ENCODE assay signal across 8 cellular contexts in the genomic region with DNA sequence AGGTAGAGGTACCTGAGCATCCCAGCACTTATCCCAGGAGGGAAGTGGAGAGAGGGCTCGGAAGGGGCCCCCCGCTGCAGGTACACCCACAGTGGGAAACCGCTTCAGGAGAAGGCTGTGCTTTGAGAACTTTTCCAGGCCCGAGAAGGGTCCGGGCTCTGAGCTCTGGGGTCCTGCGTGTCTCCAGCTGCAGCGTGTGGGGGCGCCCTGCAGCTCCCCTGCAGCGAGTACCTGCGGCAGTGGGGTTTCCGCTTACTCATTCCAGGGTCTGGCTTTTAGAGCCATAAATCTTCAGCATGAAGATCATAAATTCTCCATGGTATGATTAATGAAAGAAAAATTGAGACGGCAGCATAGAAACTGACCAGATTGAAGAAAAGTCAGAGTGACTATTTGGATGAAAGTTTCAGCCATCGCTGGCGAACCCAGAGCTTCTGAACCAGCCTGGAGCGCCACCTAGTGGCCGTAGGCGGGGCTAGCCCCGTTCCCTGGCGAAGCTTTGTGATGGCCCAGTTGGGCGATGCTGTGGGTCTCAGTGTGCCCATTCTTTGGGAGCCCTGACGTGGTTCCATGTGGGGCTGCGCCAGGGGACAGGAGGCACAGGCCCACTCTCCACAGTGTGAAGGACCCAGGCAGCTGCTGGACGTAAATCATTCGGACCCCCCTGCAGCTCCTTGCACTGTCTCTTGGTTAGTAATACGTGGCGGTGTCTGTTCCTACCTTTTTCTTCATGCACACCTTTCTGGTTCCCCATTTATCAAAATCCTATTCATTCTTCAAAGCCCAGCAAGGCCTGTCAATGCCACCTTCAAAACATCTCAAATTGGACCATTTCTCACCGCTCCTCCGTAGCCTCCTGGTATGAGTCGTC.
DNase-seq lines count a peak whose midpoint lies in the region; ATAC-seq and TF ChIP-seq lines count a peak whose summit lies in the region.

No MANE protein-coding gene starts in this region.

- no peaks in the 10 kb centered on the region for H3K4me1 ChIP-seq in H9 (ENCODE audit: insufficient read depth, low read length)

- H3K27ac Mint-ChIP-seq in H9, result no peak overlapping the region
- no peak overlapping the region for H3K27ac Mint-ChIP-seq in activated CD4-positive, alpha-beta memory T cell treated with anti-CD3 and anti-CD28 coated beads for 36 hours

- H3K27me3 Mint-ChIP-seq in H9 (ENCODE audit: low read depth), result no peaks in the 10 kb centered on the region
- peaks cover 10% of the 10 kb centered on the region for H3K27me3 Mint-ChIP-seq in activated CD4-positive, alpha-beta memory T cell treated with anti-CD3 and anti-CD28 coated beads for 36 hours

- POLR2A ChIA-PET in BJ (lab: Charles Lee), result no interaction called here
- POLR2A ChIA-PET in activated CD4-positive, alpha-beta memory T cell treated with anti-CD3 and anti-CD28 coated beads for 36 hours (lab: Charles Lee), result interaction anchor here (0.5 to 1.2 kb wide), 2 partner anchors 136 to 141 kb away, joined by 3 read pairs; no protein-coding TSS in a partner anchor

- H3K23me2 ChIP-seq in H9 (ENCODE audit: insufficient read length, low read depth, low read length, poor library complexity, severe bottlenecking), result no peaks in the 10 kb centered on the region

- peaks cover 1% of the 10 kb centered on the region; the same call in 1 of the 2 replicates for H3K36me3 ChIP-seq in BJ (ENCODE audit: control insufficient read depth, insufficient read depth, low read length)

- H4K8ac ChIP-seq in H9 (replicated peaks; ENCODE audit: insufficient read length, low read depth, low read length), result no peak overlapping the region

- no peak overlapping the region for H4K5ac ChIP-seq in H9 (ENCODE audit: insufficient read length, low read depth, low read length)

- no peak overlapping the region for H2BK120ac ChIP-seq in H9 (ENCODE audit: low read depth, low read length, poor library complexity, severe bottlenecking)

- no peak overlapping the region for H3K4ac ChIP-seq in H9 (ENCODE audit: low read depth, low read length)

- no peaks in the 10 kb centered on the region for H3K79me2 ChIP-seq in H9 (ENCODE audit: insufficient read depth, low read length)

- H3K4me1 Mint-ChIP-seq in H9, result peaks cover 24 to 40% of the 10 kb centered on the region in 2 experiments
- H3K4me1 Mint-ChIP-seq in activated CD4-positive, alpha-beta memory T cell treated with anti-CD3 and anti-CD28 coated beads for 36 hours (ENCODE audit: low read depth), result no peaks in the 10 kb centered on the region

- H2BK15ac ChIP-seq in H9 (ENCODE audit: low read depth, low read length), result no peak overlapping the region

- no peak overlapping the region for H3K4me2 ChIP-seq in H9 (ENCODE audit: insufficient read depth, insufficient read length, low read length)

- intact Hi-C loops in activated CD4-positive, alpha-beta memory T cell treated with anti-CD3 and anti-CD28 coated beads for 36 hours (cut with micrococcal nuclease), result loop anchor here (1.0 kb wide), 2 partner anchors 140 to 202 kb away; no protein-coding TSS in a partner anchor

- H3K27me3 ChIP-seq in BJ (ENCODE audit: control insufficient read depth, insufficient read depth, low read length), result no peaks in the 10 kb centered on the region
- H3K27me3 ChIP-seq in H9 (ENCODE audit: insufficient read depth, low read length), result no peaks in the 10 kb centered on the region

- H2BK5ac ChIP-seq in H9 (ENCODE audit: insufficient read length, low read length), result no peak overlapping the region

- DNase-seq in BJ (ENCODE audit: low read depth) (no peak), H9 (peak; percentile 86), NCI-H2227 treated with DMSO at 0.1 percent for 48 hours (lab: John Stamatoyannopoulos, UW) (peak; percentile 48), dermis microvascular lymphatic vessel endothelial cell (ENCODE audit: low read depth in 2 of 2) (peak; percentile 48 to 69), lung microvascular endothelial cell (ENCODE audit: low read depth in 2 of 2) (peak; percentile 78 to 81)
- DNase-seq in activated CD4-positive, alpha-beta memory T cell treated with anti-CD3 and anti-CD28 coated beads for 36 hours, result peak; percentile 80
- peak; percentile 47 for DNase-seq in stimulated activated CD8-positive, alpha-beta memory T cell treated with anti-CD3 and anti-CD28 coated beads, Interleukin-15, amount 100 ng/mL, for 1 hour (ENCODE audit: low read depth)

- H3K18ac ChIP-seq in H9 (ENCODE audit: insufficient read length, low read depth, low read length), result no peak overlapping the region

- H3K27ac ChIP-seq in H9 (ENCODE audit: insufficient read length, low read depth, low read length), result no peak overlapping the region

- ATAC-seq in HG03378 (IDR thresholded peaks at IDR 0.05; ENCODE audit: unreplicated experiment), result no peak

- H3K9ac ChIP-seq in H9 (ENCODE audit: extremely low read depth, insufficient read length, low read length), result no peak overlapping the region

- no peak overlapping the region for H2AFZ ChIP-seq in H9 (ENCODE audit: low read length)

- no peaks in the 10 kb centered on the region for H4K20me1 ChIP-seq in H9 (ENCODE audit: control insufficient read depth, insufficient read depth, insufficient read length)

- no peak overlapping the region for H2AK5ac ChIP-seq in H9 (ENCODE audit: insufficient read length, low read length)

- H3K79me1 ChIP-seq in H9 (ENCODE audit: insufficient read depth, low read depth, low read length, poor library complexity, severe bottlenecking), result no peaks in the 10 kb centered on the region

- peak; percentile 98 for TF ChIP-seq CTCF in BJ (IDR thresholded peaks at IDR 0.05; ENCODE audit: insufficient read depth, low read depth, low read length)
- peak; percentile 99 for TF ChIP-seq CTCF in H9 (conservative IDR thresholded peaks at IDR 0.05)

- no peak overlapping the region for H4K91ac ChIP-seq in H9 (ENCODE audit: insufficient read length, low read depth, low read length)

- CTCF ChIA-PET in BJ (lab: Yijun Ruan, JAX), result interaction anchor here (0.5 to 12.6 kb wide), 47 partner anchors 9 to 1018 kb away, joined by 3 to 223 read pairs (median 5); no protein-coding TSS in a partner anchor
- CTCF ChIA-PET in activated CD4-positive, alpha-beta memory T cell treated with anti-CD3 and anti-CD28 coated beads for 36 hours (lab: Charles Lee), result interaction anchor here (0.6 to 5.5 kb wide), 34 partner anchors 9 to 529 kb away, joined by 3 to 93 read pairs (median 4); no protein-coding TSS in a partner anchor

- 0 out of 5 replicates have a peak overlapping the region, but pooled peaks of 1 of the 2 experiments have one; percentile 22 for H3K4me3 Mint-ChIP-seq in H9
- no peak overlapping the region for H3K4me3 Mint-ChIP-seq in activated CD4-positive, alpha-beta memory T cell treated with anti-CD3 and anti-CD28 coated beads for 36 hours

- no CpG with 5 or more reads among the region's 29 CpGs for WGBS in H9 (ENCODE audit: extremely low coverage, insufficient read length, low lambda C conversion rate)

- no peak overlapping the region for H3T11ph ChIP-seq in H9 (ENCODE audit: low read length)

- no peak overlapping the region for H3K14ac ChIP-seq in H9 (ENCODE audit: insufficient read depth, low read length)

- no peak overlapping the region for H2BK12ac ChIP-seq in H9 (ENCODE audit: insufficient read length, low read depth, low read length)

- H3K23ac ChIP-seq in H9 (ENCODE audit: insufficient read length, low read depth, low read length), result no peak overlapping the region

- no peak overlapping the region for H3K56ac ChIP-seq in H9 (ENCODE audit: insufficient read length, low read depth, low read length)

- H3K9me3 ChIP-seq in H9 (ENCODE audit: control insufficient read depth, low read depth, low read length), result no peaks in the 10 kb centered on the region

- no peak overlapping the region for H2BK20ac ChIP-seq in H9 (ENCODE audit: low read depth, low read length, poor library complexity, severe bottlenecking)

- no peak overlapping the region for H3K4me3 ChIP-seq in BJ (ENCODE audit: low read depth, low read length)

- no peaks in the 10 kb centered on the region for H3K36me3 Mint-ChIP-seq in H9 (ENCODE audit: insufficient read depth in 1 of 3, low read depth in 3 of 3)
- H3K36me3 Mint-ChIP-seq in activated CD4-positive, alpha-beta memory T cell treated with anti-CD3 and anti-CD28 coated beads for 36 hours, result no peaks in the 10 kb centered on the region

- no peaks in the 10 kb centered on the region for H3K9me3 Mint-ChIP-seq in H9
- no peaks in the 10 kb centered on the region for H3K9me3 Mint-ChIP-seq in activated CD4-positive, alpha-beta memory T cell treated with anti-CD3 and anti-CD28 coated beads for 36 hours
